Comparison of ENCODE assay signal across 8 cellular contexts in the genomic region with DNA sequence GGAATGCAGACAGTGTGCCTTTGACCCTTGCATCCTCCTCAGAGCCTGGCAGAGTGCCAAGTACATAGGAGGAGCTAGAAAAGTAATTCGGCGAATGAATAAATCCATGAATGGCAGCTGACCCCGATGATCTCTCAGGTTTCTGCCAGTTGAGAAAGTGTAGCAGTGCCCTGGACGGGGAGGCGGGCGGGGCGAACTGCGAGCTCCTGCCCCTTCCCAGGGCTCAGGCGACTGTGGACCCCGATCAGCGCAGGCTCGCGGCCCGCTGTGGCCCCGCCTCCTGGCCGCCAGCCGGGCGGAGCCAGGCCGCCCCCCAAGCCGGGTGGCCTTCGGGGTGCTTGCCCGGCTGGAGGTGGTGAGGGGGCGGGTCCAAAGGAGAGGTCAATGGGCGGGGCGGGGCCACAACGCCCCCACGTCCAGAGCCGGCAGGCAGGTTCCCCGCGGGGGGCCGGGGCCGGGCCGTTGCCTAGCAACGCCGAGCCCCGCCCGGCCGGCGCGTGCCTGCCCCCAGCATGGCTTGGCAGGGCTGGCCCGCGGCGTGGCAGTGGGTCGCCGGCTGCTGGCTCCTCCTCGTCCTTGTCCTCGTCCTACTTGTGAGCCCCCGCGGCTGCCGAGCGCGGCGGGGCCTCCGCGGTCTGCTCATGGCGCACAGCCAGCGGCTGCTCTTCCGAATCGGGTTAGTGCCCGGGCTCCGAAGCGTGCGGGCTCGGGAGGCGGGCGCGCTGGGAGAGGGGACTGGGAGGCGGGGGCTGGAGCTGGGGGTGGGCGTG. TPM values are rescaled to one million over a fixed set of nuclear protein-coding genes. Genes with fewer than 3 reads are reported as not detected.
DNase-seq lines count a peak whose midpoint lies in the region; ATAC-seq and TF ChIP-seq lines count a peak whose summit lies in the region.

No MANE protein-coding gene starts in this region.

- no TSS peak for BruUV-seq in A673 (replicated peaks; lab: Mats Ljungman, UMichigan)

- H3K9me3 ChIP-seq in A673 (ENCODE audit: low read depth, low read length, poor library complexity, severe bottlenecking), result no peaks in the 10 kb centered on the region

- POLR2A ChIA-PET in A673 (lab: Charles Lee; ENCODE audit: low non-redundant PET), result interaction anchor here (0.7 kb wide), 1 partner anchor 56 kb away, joined by 3 read pairs; no protein-coding TSS in a partner anchor

- intact Hi-C loops in A673 (cut with micrococcal nuclease; ENCODE audit: unreplicated experiment), result no loop called here

- TF ChIP-seq CTCF in A673 (conservative IDR thresholded peaks at IDR 0.05; ENCODE audit: low read depth, low read length) (no peak), coronary artery (IDR thresholded peaks at IDR 0.05) (no peak)

- H3K27me3 ChIP-seq in A673 (replicated peaks; ENCODE audit: insufficient read depth, low read depth, low read length, poor library complexity), result no peaks in the 10 kb centered on the region

- H3K27ac ChIP-seq in A673 (ENCODE audit: low read depth, low read length, poor library complexity, severe bottlenecking) (no peak overlapping the region), coronary artery (peak overlapping the region; percentile 61 to 79)

- H3K4me3 ChIP-seq in A673 (ENCODE audit: low read depth, low read length, poor library complexity, severe bottlenecking), result peak overlapping the region; percentile 60
- peak overlapping the region; percentile 97 for H3K4me3 ChIP-seq in coronary artery

- peak; percentile 55 for ATAC-seq in GM18858 (IDR thresholded peaks at IDR 0.05; ENCODE audit: unreplicated experiment)
- peak; percentile 64 for ATAC-seq in HG03095 (IDR thresholded peaks at IDR 0.05; ENCODE audit: unreplicated experiment)
- peak; percentile 67 to 78 for ATAC-seq in activated CD4-positive, CD25-positive, alpha-beta regulatory T cell treated with anti-CD3 and anti-CD28 coated beads, Interleukin-2, amount 50 U/mL, for 24 hours
- ATAC-seq in left lobe of liver, result peak; percentile 79

- CTCF ChIA-PET in A673 (lab: Charles Lee), result no interaction called here

- peaks cover 22% of the 10 kb centered on the region for H3K4me1 ChIP-seq in A673 (ENCODE audit: insufficient read depth, low read length, poor library complexity, severe bottlenecking)

- H3K36me3 ChIP-seq in A673 (ENCODE audit: insufficient read depth, low read length, poor library complexity, severe bottlenecking), result no peaks in the 10 kb centered on the region

- DNase-seq in A673 (ENCODE audit: low spot score), result peak; percentile 89
- peak; percentile 93 for DNase-seq in NCI-H2196 (lab: John Stamatoyannopoulos, UW; ENCODE audit: unreplicated experiment)
- DNase-seq in coronary artery (ENCODE audit: low spot score), result no peak
- peak; percentile 96 for DNase-seq in left lobe of liver (ENCODE audit: low spot score)
- DNase-seq in stimulated activated CD4-positive, alpha-beta T cell treated with anti-CD3 and anti-CD28 coated beads, Interleukin-1b, Interleukin-23, amount 100 ng/mL, for 48 hours, result peak; percentile 33

RNA-seq across cellular contexts. Expression of a gene that starts 30.6 kb away (rescaled TPM):
- total RNA-seq in A673 (2021) (40.2 and 43.9 TPM in 2 replicates), left lobe of liver (117 TPM)

RNA-seq across cellular contexts. Expression of a gene that starts 33.7 kb away (rescaled TPM):
- total RNA-seq in A673 (2021) (not detected in 2 replicates), left lobe of liver (not detected)

RNA-seq across cellular contexts. Expression of a gene that starts 52.6 kb away (rescaled TPM):
- total RNA-seq in A673 (2021) (36.7 and 44.9 TPM in 2 replicates), left lobe of liver (102 TPM)

RNA-seq across cellular contexts. Expression of a gene that starts 53.0 kb away (rescaled TPM):
- total RNA-seq in A673 (2021), result 74.7 and 78.8 TPM in 2 replicates
- total RNA-seq in left lobe of liver, result 43.9 TPM

RNA-seq across cellular contexts. Expression of a gene that starts 59.1 kb away (rescaled TPM):
- total RNA-seq in A673 (2021), result 0.09 TPM in 1 of 2 replicates, not detected in the other
- 3.3 TPM for total RNA-seq in left lobe of liver
